In the genomic region with DNA sequence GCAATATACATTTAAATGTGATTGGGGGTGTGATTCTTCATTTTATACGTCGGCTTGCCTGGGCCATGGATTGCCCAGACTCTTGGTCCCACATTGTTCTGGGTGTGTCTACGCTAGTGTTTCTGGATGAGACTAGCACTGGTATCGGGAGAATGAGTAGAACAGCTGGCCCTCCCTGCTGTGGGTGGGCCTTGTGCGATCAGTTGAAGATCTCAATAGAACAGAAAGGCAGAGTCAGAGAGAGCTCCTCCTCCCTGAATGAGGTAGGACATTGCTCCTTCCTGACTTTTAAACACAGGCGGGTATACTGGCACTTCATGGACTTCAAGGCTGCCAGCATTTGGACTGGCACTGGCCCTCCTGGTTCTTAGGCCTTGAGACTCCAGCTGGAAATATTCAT, we compare ENCODE assay signal across 8 cellular contexts.
"Had no signal": no experiment of that assay in that cellular context is flagged by ENCODE, and none has a peak within 500 bp of the region (broad histone marks: within the 10 kb centered on the region; RNA-seq: fewer than 3 reads in every experiment).

No MANE protein-coding gene starts in this region.

- ATAC-seq: GM12878 had no signal

- FAIRE-seq: G401.6, GM12878, GM12891, GM12892, GM18507, GM19239 had no signal

- DNase-seq: GDM1, GF-D8 had no signal

- H3K4me3 ChIP-seq: GM12878 had no signal
